In the genomic region with DNA sequence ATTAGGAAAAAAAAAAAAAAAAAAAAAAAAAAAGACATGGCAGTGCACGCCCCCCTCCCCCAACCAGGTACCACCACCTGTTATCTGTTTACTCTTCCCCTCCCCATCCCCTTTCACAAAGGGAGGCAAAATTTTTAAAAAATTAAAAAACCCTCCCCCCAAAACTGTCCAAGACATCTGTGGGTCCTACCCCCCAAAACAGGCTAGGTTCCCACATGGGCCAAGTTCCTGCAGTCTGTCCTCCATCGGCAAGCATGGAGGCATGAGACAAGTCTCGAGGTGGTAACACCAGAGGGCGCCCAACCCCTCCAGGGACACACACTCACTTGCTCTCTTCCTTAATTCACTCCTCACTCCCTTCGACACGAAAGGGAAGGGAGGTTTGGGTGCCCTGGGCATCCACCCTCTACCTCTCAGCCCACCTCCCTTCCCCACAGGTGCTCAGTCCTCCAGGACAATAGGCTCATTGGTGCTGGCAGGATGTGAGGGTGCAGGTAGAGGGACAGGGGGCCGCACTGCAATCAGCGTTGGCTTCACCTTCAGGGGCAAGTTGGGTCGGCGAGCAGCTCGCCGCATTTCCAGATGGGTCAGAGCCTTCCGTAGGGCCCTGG, we compare ENCODE assay signal across 1 cellular context.
TF ChIP-seq lines count a peak whose summit lies in the region.

No MANE protein-coding gene starts in this region.

TF ChIP-seq in K562, 482 proteins besides CTCF, POLR2A, EP300 and RAD21 (continues in another document):
- TF ChIP-seq TEAD1 (CRISPR knock-in tag; IDR thresholded peaks at IDR 0.05) (peak in 1 of 2 experiments; percentile 61; a peak in 1 of 4 replicates), ARID4B (CRISPR knock-in tag; IDR thresholded peaks at IDR 0.05) (peak; percentile 61; the same call in 1 of the 2 replicates), SMC3 (conservative IDR thresholded peaks at IDR 0.05; ENCODE audit: insufficient read depth, low read depth, low read length) (peak; percentile 81), ZBTB34 (CRISPR knock-in tag; IDR thresholded peaks at IDR 0.05) (no peak), MXI1 (IDR thresholded peaks at IDR 0.05; ENCODE audit: low read depth, low read length) (peak; percentile 59; the same call in 1 of the 2 replicates), E2F8 (IDR thresholded peaks at IDR 0.05; ENCODE audit: low read depth, partially characterized antibody) (peak; percentile 18), KLF6 (CRISPR knock-in tag; IDR thresholded peaks at IDR 0.05; ENCODE audit: borderline replicate concordance) (no peak), KDM2B (CRISPR knock-in tag; IDR thresholded peaks at IDR 0.05) (no peak), HDGF (IDR thresholded peaks at IDR 0.05) (peak; percentile 77; the same call in 1 of the 2 replicates), JUND (IDR thresholded peaks at IDR 0.05; ENCODE audit: borderline replicate concordance, low read depth, low read length) (peak; percentile 53), JUND (tag; IDR thresholded peaks at IDR 0.05; ENCODE audit: borderline replicate concordance, low read depth, low read length) (no peak), AFF1 (IDR thresholded peaks at IDR 0.05; ENCODE audit: low read depth in 1 of 2, partially characterized antibody in 2 of 2) (no peak), SIN3A (IDR thresholded peaks at IDR 0.05; ENCODE audit: borderline replicate concordance in 2 of 2, control insufficient read depth in 1 of 2, low read depth in 2 of 2, low read length in 2 of 2) (0 out of 4 replicates have a peak, but pooled peaks of 1 of the 2 experiments have one; percentile 35), TBP (optimal IDR thresholded peaks at IDR 0.05; ENCODE audit: low read depth, low read length) (no peak), RBFOX2 (IDR thresholded peaks at IDR 0.05; ENCODE audit: low read depth, low read length) (peak; percentile 51; the same call in 1 of the 2 replicates), BHLHE40 (IDR thresholded peaks at IDR 0.05; ENCODE audit: low read length) (peak; percentile 31), SLC30A9 (CRISPR knock-in tag; IDR thresholded peaks at IDR 0.05) (no peak), BDP1 (IDR thresholded peaks at IDR 0.05; ENCODE audit: insufficient read depth, insufficient read length) (no peak), CTBP1 (IDR thresholded peaks at IDR 0.05; ENCODE audit: borderline replicate concordance) (0 out of 2 replicates have a peak, but pooled peaks have one; percentile 47), SIN3B (IDR thresholded peaks at IDR 0.05; ENCODE audit: low read depth) (0 out of 2 replicates have a peak, but pooled peaks have one; percentile 11), SPI1 (IDR thresholded peaks at IDR 0.05; ENCODE audit: borderline replicate concordance, low read depth, low read length) (peak; percentile 50; the same call in 1 of the 2 replicates), TCF15 (CRISPR knock-in tag; IDR thresholded peaks at IDR 0.05) (no peak), STAG1 (CRISPR knock-in tag; IDR thresholded peaks at IDR 0.05; ENCODE audit: borderline replicate concordance) (0 out of 2 replicates have a peak, but pooled peaks have one; percentile 21), SP1 (CRISPR knock-in tag; IDR thresholded peaks at IDR 0.05) (0 out of 2 replicates have a peak, but pooled peaks have one; percentile 22), ZZZ3 (IDR thresholded peaks at IDR 0.05) (no peak), GABPB2 (CRISPR knock-in tag; conservative IDR thresholded peaks at IDR 0.05) (no peak), VEZF1 (CRISPR knock-in tag; IDR thresholded peaks at IDR 0.05) (peak; percentile 46; the same call in 1 of the 2 replicates), CREM (IDR thresholded peaks at IDR 0.05; ENCODE audit: low read depth) (peak; percentile 60; the same call in 1 of the 2 replicates), RB1 (IDR thresholded peaks at IDR 0.05; ENCODE audit: low read depth) (peak; percentile 37; the same call in 1 of the 2 replicates), MYC (IDR thresholded peaks at IDR 0.05; ENCODE audit: low read depth, low read length) (peak; percentile 85), MYC (CRISPR knock-in tag; IDR thresholded peaks at IDR 0.05; ENCODE audit: borderline replicate concordance, low read depth) (no peak), MYBL2 (IDR thresholded peaks at IDR 0.05; ENCODE audit: low read depth) (no peak), MYBL2 (CRISPR knock-in tag; IDR thresholded peaks at IDR 0.05; ENCODE audit: borderline replicate concordance) (no peak), EP400 (IDR thresholded peaks at IDR 0.05) (peak; percentile 24; the same call in 1 of the 2 replicates), CCNT2 (IDR thresholded peaks at IDR 0.05; ENCODE audit: borderline replicate concordance, extremely low read depth, insufficient read length, low read depth, low read length) (no peak), DPF2 (IDR thresholded peaks at IDR 0.05) (no peak)
- TF ChIP-seq, protein P1, sequence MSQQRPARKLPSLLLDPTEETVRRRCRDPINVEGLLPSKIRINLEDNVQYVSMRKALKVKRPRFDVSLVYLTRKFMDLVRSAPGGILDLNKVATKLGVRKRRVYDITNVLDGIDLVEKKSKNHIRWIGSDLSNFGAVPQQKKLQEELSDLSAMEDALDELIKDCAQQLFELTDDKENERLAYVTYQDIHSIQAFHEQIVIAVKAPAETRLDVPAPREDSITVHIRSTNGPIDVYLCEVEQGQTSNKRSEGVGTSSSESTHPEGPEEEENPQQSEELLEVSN (IDR thresholded peaks at IDR 0.05; ENCODE audit: borderline replicate concordance in 1 of 2, extremely low read depth in 1 of 2, insufficient read depth in 1 of 2, insufficient read length in 1 of 2, low read depth in 1 of 2, low read length in 1 of 2, poor library complexity in 1 of 2, severe bottlenecking in 1 of 2), result peak in 1 of 2 experiments; percentile 16
- TF ChIP-seq, protein P2, sequence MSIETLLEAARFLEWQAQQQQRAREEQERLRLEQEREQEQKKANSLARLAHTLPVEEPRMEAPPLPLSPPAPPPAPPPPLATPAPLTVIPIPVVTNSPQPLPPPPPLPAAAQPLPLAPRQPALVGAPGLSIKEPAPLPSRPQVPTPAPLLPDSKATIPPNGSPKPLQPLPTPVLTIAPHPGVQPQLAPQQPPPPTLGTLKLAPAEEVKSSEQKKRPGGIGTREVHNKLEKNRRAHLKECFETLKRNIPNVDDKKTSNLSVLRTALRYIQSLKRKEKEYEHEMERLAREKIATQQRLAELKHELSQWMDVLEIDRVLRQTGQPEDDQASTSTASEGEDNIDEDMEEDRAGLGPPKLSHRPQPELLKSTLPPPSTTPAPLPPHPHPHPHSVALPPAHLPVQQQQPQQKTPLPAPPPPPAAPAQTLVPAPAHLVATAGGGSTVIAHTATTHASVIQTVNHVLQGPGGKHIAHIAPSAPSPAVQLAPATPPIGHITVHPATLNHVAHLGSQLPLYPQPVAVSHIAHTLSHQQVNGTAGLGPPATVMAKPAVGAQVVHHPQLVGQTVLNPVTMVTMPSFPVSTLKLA (conservative IDR thresholded peaks at IDR 0.05), result peak; percentile 26 to 67; a peak in 3 of 4 replicates
- TF ChIP-seq, protein P3, sequence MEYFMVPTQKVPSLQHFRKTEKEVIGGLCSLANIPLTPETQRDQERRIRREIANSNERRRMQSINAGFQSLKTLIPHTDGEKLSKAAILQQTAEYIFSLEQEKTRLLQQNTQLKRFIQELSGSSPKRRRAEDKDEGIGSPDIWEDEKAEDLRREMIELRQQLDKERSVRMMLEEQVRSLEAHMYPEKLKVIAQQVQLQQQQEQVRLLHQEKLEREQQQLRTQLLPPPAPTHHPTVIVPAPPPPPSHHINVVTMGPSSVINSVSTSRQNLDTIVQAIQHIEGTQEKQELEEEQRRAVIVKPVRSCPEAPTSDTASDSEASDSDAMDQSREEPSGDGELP (CRISPR knock-in tag; IDR thresholded peaks at IDR 0.05; ENCODE audit: borderline replicate concordance), result peak; percentile 35; the same call in 1 of the 2 replicates
